In genomic region chr16:87582221-87582965, GRCh38 we compare ENCODE assay signal across 9 cellular contexts. TPM values are rescaled to one million over a fixed set of nuclear protein-coding genes. Genes with fewer than 3 reads are reported as not detected.
A peak's percentile ranks its signal among the peaks of the same experiment; 100 is the strongest.
DNase-seq lines count a peak whose midpoint lies in the region; ATAC-seq lines count a peak whose summit lies in the region.
"Had no signal": no experiment of that assay in that cellular context is flagged by ENCODE, and none has a peak within 500 bp of the region (broad histone marks: within the 10 kb centered on the region; RNA-seq: fewer than 3 reads in every experiment).

No MANE protein-coding gene starts in this region.

- H3K36me3 ChIP-seq in mucosa of rectum (ENCODE audit: control insufficient read depth in 2 of 2, insufficient read depth in 2 of 2, low read length in 2 of 2): no peaks in the 10 kb centered on the region
- H3K36me3 ChIP-seq in aorta (ENCODE audit: control insufficient read depth in 1 of 2, insufficient read depth in 2 of 2, low read length in 1 of 2): no peaks in the 10 kb centered on the region

- peak overlapping the region in 1 of 2 donors; percentile 26 for H3K9ac ChIP-seq in mucosa of rectum (ENCODE audit: low read depth in 1 of 2, low read length in 2 of 2)

- intact Hi-C loops in aorta (cut with DNase I): loop anchor here in 1 of 2 donors (5.0 kb wide), 1 partner anchor 120 kb away; no protein-coding TSS in a partner anchor

- WGBS in aorta, 2 donors: 10 to 11% methylated on average over 31 to 33 of the region's 33 CpGs

- H3K4me3 ChIP-seq in mucosa of rectum (ENCODE audit: low read length in 2 of 2) (no peak overlapping the region), aorta (ENCODE audit: low read length in 2 of 2) (no peak overlapping the region)

- H3K9me3 ChIP-seq in mucosa of rectum (ENCODE audit: control insufficient read depth in 2 of 2, low read length in 2 of 2): no peaks in the 10 kb centered on the region
- no peaks in the 10 kb centered on the region for H3K9me3 ChIP-seq in aorta (ENCODE audit: control insufficient read depth, low read length)

- H3K27ac ChIP-seq in mucosa of rectum (ENCODE audit: low read depth in 2 of 2, low read length in 2 of 2): peak overlapping the region; percentile 68 to 71
- peak overlapping the region; percentile 71 to 82 for H3K27ac ChIP-seq in aorta (ENCODE audit: low read depth in 1 of 2, low read length in 2 of 2)

- DNase-seq in NCI-H2227 (lab: John Stamatoyannopoulos, UW; ENCODE audit: unreplicated experiment): peak; percentile 6
- no peak for DNase-seq in NCI-H2227 treated with DMSO at 0.1 percent for 48 hours (lab: John Stamatoyannopoulos, UW)
- DNase-seq in fibroblast of gingiva (ENCODE audit: low read depth): peak; percentile 90
- DNase-seq in aorta: peak; percentile 88 to 89
- no peak for DNase-seq in KG1 (lab: John Stamatoyannopoulos, UW)
- DNase-seq in Kasumi-1 (lab: John Stamatoyannopoulos, UW): no peak
- DNase-seq: midbrain had no signal

- H3K4me1 ChIP-seq in mucosa of rectum (ENCODE audit: control insufficient read depth in 2 of 2, insufficient read depth in 2 of 2, low read length in 2 of 2) (peaks cover 0 to 8% of the 10 kb centered on the region in 2 donors), aorta (ENCODE audit: control insufficient read depth in 1 of 2, insufficient read depth in 2 of 2, low read length in 2 of 2) (no peaks in the 10 kb centered on the region)

- peaks cover 6 to 10% of the 10 kb centered on the region in 2 donors for H3K27me3 ChIP-seq in mucosa of rectum (ENCODE audit: control insufficient read depth in 2 of 2, insufficient read depth in 2 of 2, low read length in 2 of 2)
- no peaks in the 10 kb centered on the region for H3K27me3 ChIP-seq in aorta (ENCODE audit: control insufficient read depth in 1 of 2, insufficient read depth in 2 of 2, low read length in 1 of 2)

- ATAC-seq in aorta (ENCODE audit: low FRiP score): peak; percentile 88
- ATAC-seq in GM21515 (IDR thresholded peaks at IDR 0.05; ENCODE audit: unreplicated experiment): no peak

RNA-seq across cellular contexts. Expression of gene JPH3, which starts 19.9 kb away (rescaled TPM):
- total RNA-seq in aorta: under 1 TPM; 0.21 to 0.26 TPM
- polyA plus RNA-seq in aorta: not detected

Comparison
In these comparisons a context has a peak if more than half of its experiments do, and no peak if none do; other contexts are left out.
1. DNase-seq: peak in NCI-H2227 (single experiment), fibroblast of gingiva (single experiment) and aorta (2 of 2); none in NCI-H2227 treated with DMSO at 0.1 percent for 48 hours (single experiment), KG1 (single experiment) and Kasumi-1 (0 of 2).